In genomic region chr1:152458384-152459185, GRCh38 we compare ENCODE assay signal across 8 cellular contexts. TPM values are rescaled to one million over a fixed set of nuclear protein-coding genes. Genes with fewer than 3 reads are reported as not detected.
DNase-seq lines count a peak whose midpoint lies in the region; ATAC-seq, FAIRE-seq and TF ChIP-seq lines count a peak whose summit lies in the region.
"Had no signal": no experiment of that assay in that cellular context is flagged by ENCODE, and none has a peak within 500 bp of the region (broad histone marks: within the 10 kb centered on the region; RNA-seq: fewer than 3 reads in every experiment).

No MANE protein-coding gene starts in this region.

- no peaks in the 10 kb centered on the region for H3K36me3 ChIP-seq in SK-N-SH (replicated peaks in 1 of 2; ENCODE audit: control insufficient read depth in 1 of 2, insufficient read depth in 2 of 2, low read length in 1 of 2)
- no peaks in the 10 kb centered on the region for H3K36me3 ChIP-seq in psoas muscle (ENCODE audit: insufficient read depth in 1 of 2, low read depth in 1 of 2)

- no peak overlapping the region for H3K9ac ChIP-seq in SK-N-SH

- DNase-seq in LNCaP clone FGC (ENCODE audit: low read depth) (peak; percentile 66), SK-N-SH (peak; percentile 49), Right ventricle myocardium superior (peak; percentile 77), psoas muscle (peak; percentile 64 to 72), urothelium cell line (ENCODE audit: low spot score) (peak; percentile 72)
- DNase-seq in activated naive CD4-positive, alpha-beta T cell treated with Interleukin-2 at 50 U/mL for 16 hours = peak; percentile 83

- H3K4me1 ChIP-seq in SK-N-SH (ENCODE audit: control insufficient read depth in 1 of 2, insufficient read depth in 2 of 2, low read depth in 1 of 2, low read length in 1 of 2) (peaks cover 0 to 2% of the 10 kb centered on the region in 2 experiments; a peak in 1 of 4 replicates), psoas muscle (no peaks in the 10 kb centered on the region)

- TF ChIP-seq CTCF in GM12873 (IDR thresholded peaks at IDR 0.05; ENCODE audit: insufficient read depth, low read depth, low read length, missing control alignments) = peak; percentile 91
- TF ChIP-seq CTCF in LNCaP clone FGC (IDR thresholded peaks at IDR 0.05; ENCODE audit: control insufficient read depth, extremely low read depth, insufficient read depth) = peak; percentile 97
- peak; percentile 85 for TF ChIP-seq CTCF in SK-N-SH (IDR thresholded peaks at IDR 0.05)
- TF ChIP-seq CTCF in psoas muscle (IDR thresholded peaks at IDR 0.05) = peak; percentile 77

- peak; percentile 78 for TF ChIP-seq RAD21 in SK-N-SH (IDR thresholded peaks at IDR 0.05; ENCODE audit: low read length)

- H3K79me2 ChIP-seq in SK-N-SH (ENCODE audit: insufficient read depth) = no peaks in the 10 kb centered on the region

- H3K9me3 ChIP-seq in SK-N-SH (no peaks in the 10 kb centered on the region), psoas muscle (no peaks in the 10 kb centered on the region)

- H3K27ac ChIP-seq in SK-N-SH (ENCODE audit: low read depth in 2 of 2, low read length in 1 of 2) = no peak overlapping the region
- H3K27ac ChIP-seq in psoas muscle = no peak overlapping the region

- ATAC-seq in Right ventricle myocardium superior (ENCODE audit: poor library complexity) (peak; percentile 92), psoas muscle (peak; percentile 54 to 79 (median 72))

- no peak for FAIRE-seq in urothelium cell line (lab: Jason Lieb, UNC)

- no peaks in the 10 kb centered on the region for H3K9me2 ChIP-seq in SK-N-SH

- intact Hi-C loops in Right ventricle myocardium superior (cut with DNase I) (loop anchor here (5.0 kb wide), 1 partner anchor 271 kb away; no protein-coding TSS in a partner anchor), psoas muscle (cut with DNase I) (loop anchor here (5.0 kb wide), 3 partner anchors 266 to 406 kb away; no protein-coding TSS in a partner anchor)

- TF ChIP-seq EP300 in SK-N-SH (IDR thresholded peaks at IDR 0.05; ENCODE audit: borderline replicate concordance in 1 of 2, low read depth in 1 of 2, low read length in 1 of 2) = no peak

- H2AFZ ChIP-seq in SK-N-SH (ENCODE audit: low read depth) = 0 out of 2 replicates have a peak overlapping the region, but pooled peaks have one; percentile 63

- POLR2A ChIA-PET in SK-N-SH (lab: Yijun Ruan, JAX) = no interaction called here

- H3K4me2 ChIP-seq in SK-N-SH = peak overlapping the region; percentile 36; the same call in 1 of the 2 replicates

- H3K4me3 ChIP-seq in LNCaP clone FGC (ENCODE audit: low read depth, low read length) = no peak overlapping the region
- peak overlapping the region in 1 of 2 experiments; percentile 41; a peak in 1 of 4 replicates for H3K4me3 ChIP-seq in SK-N-SH (ENCODE audit: low read depth in 2 of 2, low read length in 1 of 2)
- no peak overlapping the region for H3K4me3 ChIP-seq in psoas muscle

- H4K20me1 ChIP-seq in SK-N-SH (ENCODE audit: insufficient read depth) = no peaks in the 10 kb centered on the region

- H3F3A ChIP-seq in SK-N-SH (replicated peaks; ENCODE audit: insufficient read depth) = no peaks in the 10 kb centered on the region

- H3K27me3 ChIP-seq in SK-N-SH (ENCODE audit: insufficient read depth) (peaks cover 13% of the 10 kb centered on the region; the same call in 1 of the 2 replicates), psoas muscle (ENCODE audit: insufficient read depth in 3 of 3, low read length in 2 of 3) (no peaks in the 10 kb centered on the region)

- CTCF ChIA-PET in SK-N-SH (lab: Yijun Ruan, JAX) = interaction anchor here (0.5 to 3.2 kb wide), 48 partner anchors 7 to 457 kb away, joined by 3 to 30 read pairs (median 4); partner anchors contain the start of gene CRNN

- 3% methylated on average over 11 of the region's 11 CpGs for WGBS in SK-N-SH (ENCODE audit: low lambda C conversion rate)
- 26 to 30% (median 29%) methylated on average over 11 of the region's 11 CpGs for WGBS in psoas muscle, 3 donors

TF ChIP-seq in SK-N-SH, 30 proteins besides CTCF, POLR2A, EP300 and RAD21:
- TF ChIP-seq POLR2AphosphoS5 (IDR thresholded peaks at IDR 0.05; ENCODE audit: low read depth, low read length) (no peak), SMC3 (IDR thresholded peaks at IDR 0.05; ENCODE audit: low read depth, low read length) (peak; percentile 39; the same call in 1 of the 2 replicates)

RNA-seq across cellular contexts. Expression of gene CRNN, which starts 44.5 kb away (rescaled TPM):
- polyA plus RNA-seq in SK-N-SH (2012; rRNA removed) = not detected in 2 replicates
- not detected in 2 replicates for polyA plus RNA-seq in SK-N-SH (2012; cell fraction: cytosol; rRNA removed)
- not detected in 2 replicates for polyA plus RNA-seq in SK-N-SH (2012; cell fraction: nucleus; rRNA removed)
- not detected for total RNA-seq in Right ventricle myocardium superior
- not detected for total RNA-seq in psoas muscle
- polyA plus RNA-seq in psoas muscle = under 1 TPM in 2 of 3 donors, not detected in 1; 0.28 to 0.30 TPM
- total RNA-seq: skeletal muscle tissue had no signal

RNA-seq across cellular contexts. Expression of gene LCE5A, which starts 52.0 kb away (rescaled TPM):
- polyA plus RNA-seq in SK-N-SH (2012; rRNA removed) = not detected in 2 replicates
- polyA plus RNA-seq in SK-N-SH (2012; cell fraction: cytosol; rRNA removed) = not detected in 2 replicates
- not detected in 2 replicates for polyA plus RNA-seq in SK-N-SH (2012; cell fraction: nucleus; rRNA removed)
- total RNA-seq in Right ventricle myocardium superior = not detected
- not detected for total RNA-seq in psoas muscle
- polyA plus RNA-seq in psoas muscle = not detected
- total RNA-seq: skeletal muscle tissue had no signal

RNA-seq across cellular contexts. Expression of gene CRCT1, which starts 55.7 kb away (rescaled TPM):
- polyA plus RNA-seq in SK-N-SH (2012; rRNA removed) = not detected in 2 replicates
- polyA plus RNA-seq in SK-N-SH (2012; cell fraction: cytosol; rRNA removed) = not detected in 2 replicates
- polyA plus RNA-seq in SK-N-SH (2012; cell fraction: nucleus; rRNA removed) = not detected in 2 replicates
- total RNA-seq in Right ventricle myocardium superior = not detected
- total RNA-seq in psoas muscle = not detected
- not detected for polyA plus RNA-seq in psoas muscle
- total RNA-seq: skeletal muscle tissue had no signal
